In the genomic region with DNA sequence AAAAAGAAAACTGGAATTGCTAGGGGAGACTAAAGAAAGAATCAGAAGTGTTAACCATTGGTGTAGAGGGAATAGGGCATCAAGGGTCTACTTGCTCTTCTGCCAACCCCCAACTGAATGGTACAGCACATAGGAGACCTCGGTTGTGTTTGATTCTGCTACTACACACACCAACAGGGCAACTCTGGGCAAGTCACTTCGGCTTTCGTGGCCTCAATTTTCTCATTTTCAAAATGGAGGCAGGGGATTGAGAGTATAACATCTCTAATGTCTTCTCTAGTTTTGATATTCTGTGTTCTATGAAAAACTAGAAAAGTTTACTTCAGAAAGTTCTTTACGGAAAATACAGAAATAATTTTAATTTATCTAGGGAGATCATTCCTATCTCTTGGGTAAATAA, we compare ENCODE assay signal across 14 cellular contexts.
A peak's percentile ranks its signal among the peaks of the same experiment; 100 is the strongest.
DNase-seq lines count a peak whose midpoint lies in the region; ATAC-seq, FAIRE-seq and TF ChIP-seq lines count a peak whose summit lies in the region.
"Had no signal": no experiment of that assay in that cellular context is flagged by ENCODE, and none has a peak within 500 bp of the region (broad histone marks: within the 10 kb centered on the region; RNA-seq: fewer than 3 reads in every experiment).

No MANE protein-coding gene starts in this region.

- no peak for DNase-seq in A549 (ENCODE audit: low read depth in 1 of 2, low spot score in 1 of 2)
- no peak for DNase-seq in SJCRH30
- DNase-seq in hepatocyte (ENCODE audit: low spot score), result no peak
- DNase-seq in gastrocnemius medialis, result no peak
- no peak for DNase-seq in effector memory CD8-positive, alpha-beta T cell
- no peak for DNase-seq in activated T-cell treated with anti-CD3 and anti-CD28 coated beads, Interleukin-2, amount 50 U/mL, for 24 hours
- DNase-seq in CD8-positive, alpha-beta memory T cell, result no peak
- DNase-seq: Caco-2; SIG-M5; stimulated activated CD4-positive, alpha-beta T cell treated with anti-CD3 and anti-CD28 coated beads, Interleukin-2, amount 100 ng/mL, for 24 hours; stimulated activated CD8-positive, alpha-beta memory T cell treated with anti-CD3 and anti-CD28 coated beads, Interleukin-4, amount 100 ng/mL, for 48 hours had no signal

- no peak overlapping the region for H2AFZ ChIP-seq in hepatocyte

- no peaks in the 10 kb centered on the region for H3K9me2 ChIP-seq in hepatocyte (replicated peaks; ENCODE audit: insufficient read depth)

- CTCF ChIA-PET in A549 (lab: Yijun Ruan, JAX), result interaction anchor here (0.8 to 10.8 kb wide), 8 partner anchors 13 to 161 kb away, joined by 3 to 87 read pairs (median 4); a partner anchor contains a TSS
- CTCF ChIA-PET in CD8-positive, alpha-beta memory T cell (lab: Charles Lee), result no interaction called here

- FAIRE-seq in A549 (lab: Jason Lieb, UNC), result no peak

- H3K27ac Mint-ChIP-seq in effector memory CD8-positive, alpha-beta T cell, result peak overlapping the region in 1 of 2 donors; percentile 53
- no peak overlapping the region for H3K27ac Mint-ChIP-seq in activated T-cell treated with anti-CD3 and anti-CD28 coated beads, Interleukin-2, amount 50 U/mL, for 24 hours
- no peak overlapping the region for H3K27ac Mint-ChIP-seq in CD8-positive, alpha-beta memory T cell
- H3K27ac Mint-ChIP-seq: activated T-helper 2 cell treated with anti-CD3 and anti-CD28 coated beads, Interferon-gamma antibody, Interleukin-2, Interleukin-4, amounts not matched to agents 10 μg/mL and 5 μg/mL and 100 μg/mL, durations not matched to agents 14 hours and 24 hours and 36 hours; mesothelial cell of epicardium had no signal

- POLR2A ChIA-PET in A549 (lab: Yijun Ruan, JAX), result interaction anchor here (1.2 to 1.8 kb wide), 3 partner anchors 64 to 122 kb away, joined by 6 to 11 read pairs (median 9); a partner anchor contains a TSS
- POLR2A ChIA-PET in CD8-positive, alpha-beta memory T cell (lab: Charles Lee), result no interaction called here

- H3K27me3 ChIP-seq in SJCRH30 (no peaks in the 10 kb centered on the region), hepatocyte (no peaks in the 10 kb centered on the region), gastrocnemius medialis (no peaks in the 10 kb centered on the region)
- no peaks in the 10 kb centered on the region for H3K27me3 ChIP-seq in CD8-positive, alpha-beta memory T cell (ENCODE audit: insufficient read depth, low read length, poor library complexity, severe bottlenecking)

- no peak for TF ChIP-seq RAD21 in A549 (conservative IDR thresholded peaks at IDR 0.05 in 1 of 2, IDR thresholded peaks at IDR 0.05 in 1 of 2)

- H3K4me1 ChIP-seq in A549 (peaks cover 73% of the 10 kb centered on the region), SJCRH30 (peaks cover 58% of the 10 kb centered on the region), hepatocyte (ENCODE audit: insufficient read depth) (peaks cover 35% of the 10 kb centered on the region), gastrocnemius medialis (peaks cover 23 to 32% of the 10 kb centered on the region in 2 donors)
- no peaks in the 10 kb centered on the region for H3K4me1 ChIP-seq in CD8-positive, alpha-beta memory T cell (ENCODE audit: insufficient read depth, low read length)

- no peaks in the 10 kb centered on the region for H3K36me3 Mint-ChIP-seq in effector memory CD8-positive, alpha-beta T cell (ENCODE audit: insufficient read depth)
- peaks cover 4% of the 10 kb centered on the region for H3K36me3 Mint-ChIP-seq in activated T-cell treated with anti-CD3 and anti-CD28 coated beads, Interleukin-2, amount 50 U/mL, for 24 hours (ENCODE audit: low read depth)
- peaks cover 0 to 26% (median 16%) of the 10 kb centered on the region in 3 donors for H3K36me3 Mint-ChIP-seq in CD8-positive, alpha-beta memory T cell
- H3K36me3 Mint-ChIP-seq: mesothelial cell of epicardium had no signal

- H3K9me3 ChIP-seq in A549 (no peaks in the 10 kb centered on the region), SJCRH30 (replicated peaks) (0 out of 2 replicates have a peak, but pooled peaks cover 2% of the 10 kb centered on the region), hepatocyte (ENCODE audit: low read depth) (no peaks in the 10 kb centered on the region), gastrocnemius medialis (no peaks in the 10 kb centered on the region)
- no peaks in the 10 kb centered on the region for H3K9me3 ChIP-seq in CD8-positive, alpha-beta memory T cell (ENCODE audit: low read length)
- H3K9me3 ChIP-seq: Caco-2 had no signal

- H3K27ac ChIP-seq in A549 (peak overlapping the region; percentile 76 to 90), SJCRH30 (peak overlapping the region; percentile 90), hepatocyte (peak overlapping the region; percentile 56), gastrocnemius medialis (peak overlapping the region; percentile 52 to 65 (median 62))
- H3K27ac ChIP-seq in CD8-positive, alpha-beta memory T cell (ENCODE audit: low read depth, low read length), result no peak overlapping the region

- intact Hi-C loops in gastrocnemius medialis (cut with DNase I; ENCODE audit: low total_unique reads), result loop anchor here (5.0 kb wide), 1 partner anchor 124 kb away; no protein-coding TSS in a partner anchor

- TF ChIP-seq POLR2A in A549 (IDR thresholded peaks at IDR 0.05; ENCODE audit: low read length) (no peak), gastrocnemius medialis (IDR thresholded peaks at IDR 0.05) (no peak)

- WGBS in A549 (ENCODE audit: missing lambda C conversion rate), result 69% methylated on average over 4 of the region's 4 CpGs
- WGBS in hepatocyte (ENCODE audit: low lambda C conversion rate, missing lambda C conversion rate), result 96% methylated on average over 4 of the region's 4 CpGs

- peaks cover 9 to 13% of the 10 kb centered on the region in 2 donors for H3K4me1 Mint-ChIP-seq in effector memory CD8-positive, alpha-beta T cell (ENCODE audit: low read depth in 2 of 2)
- H3K4me1 Mint-ChIP-seq in activated T-cell treated with anti-CD3 and anti-CD28 coated beads, Interleukin-2, amount 50 U/mL, for 24 hours (ENCODE audit: low read depth), result peaks cover 25% of the 10 kb centered on the region
- peaks cover 7 to 11% (median 9%) of the 10 kb centered on the region in 3 donors for H3K4me1 Mint-ChIP-seq in CD8-positive, alpha-beta memory T cell

- in situ Hi-C loops in gastrocnemius medialis (cut with MboI; ENCODE audit: low sequenced_read_pairs in 4 of 4), result no loop called here

- TF ChIP-seq CTCF in A549 (IDR thresholded peaks at IDR 0.05), result no peak
- TF ChIP-seq CTCF in hepatocyte (IDR thresholded peaks at IDR 0.05; ENCODE audit: poor library complexity), result no peak
- no peak for TF ChIP-seq CTCF in gastrocnemius medialis (IDR thresholded peaks at IDR 0.05 in 4 of 5, conservative IDR thresholded peaks at IDR 0.05 in 1 of 5)

- no peak overlapping the region for H3K4me3 ChIP-seq in A549
- no peak overlapping the region for H3K4me3 ChIP-seq in SJCRH30
- no peak overlapping the region for H3K4me3 ChIP-seq in hepatocyte
- no peak overlapping the region for H3K4me3 ChIP-seq in gastrocnemius medialis
- H3K4me3 ChIP-seq in CD8-positive, alpha-beta memory T cell (ENCODE audit: low read length), result no peak overlapping the region

- H3K36me3 ChIP-seq in SJCRH30 (no peaks in the 10 kb centered on the region), hepatocyte (replicated peaks; ENCODE audit: insufficient read depth, low read depth) (no peaks in the 10 kb centered on the region), gastrocnemius medialis (no peaks in the 10 kb centered on the region)
- no peaks in the 10 kb centered on the region for H3K36me3 ChIP-seq in CD8-positive, alpha-beta memory T cell (ENCODE audit: insufficient read depth, low read length)

- peaks cover 26% of the 10 kb centered on the region for H3K79me2 ChIP-seq in hepatocyte

- H3K4me2 ChIP-seq in A549 (peak overlapping the region; percentile 84), hepatocyte (no peak overlapping the region)

- no peaks in the 10 kb centered on the region for H4K20me1 ChIP-seq in hepatocyte (ENCODE audit: insufficient read depth, poor library complexity, severe bottlenecking)

- H3K9me3 Mint-ChIP-seq in effector memory CD8-positive, alpha-beta T cell, result no peaks in the 10 kb centered on the region
- no peaks in the 10 kb centered on the region for H3K9me3 Mint-ChIP-seq in activated T-cell treated with anti-CD3 and anti-CD28 coated beads, Interleukin-2, amount 50 U/mL, for 24 hours
- H3K9me3 Mint-ChIP-seq in CD8-positive, alpha-beta memory T cell, result peaks cover 0 to 4% (median 0%) of the 10 kb centered on the region in 5 donors
- H3K9me3 Mint-ChIP-seq: activated T-helper 2 cell treated with anti-CD3 and anti-CD28 coated beads, Interferon-gamma antibody, Interleukin-2, Interleukin-4, amounts not matched to agents 10 μg/mL and 5 μg/mL and 100 μg/mL, durations not matched to agents 14 hours and 24 hours and 36 hours; mesothelial cell of epicardium had no signal

- TF ChIP-seq EP300 in A549 (IDR thresholded peaks at IDR 0.05), result no peak

- no peaks in the 10 kb centered on the region for H3K27me3 Mint-ChIP-seq in effector memory CD8-positive, alpha-beta T cell
- H3K27me3 Mint-ChIP-seq in activated T-cell treated with anti-CD3 and anti-CD28 coated beads, Interleukin-2, amount 50 U/mL, for 24 hours, result no peaks in the 10 kb centered on the region
- peaks cover 0 to 4% of the 10 kb centered on the region in 2 donors for H3K27me3 Mint-ChIP-seq in CD8-positive, alpha-beta memory T cell

- no peak overlapping the region for H3K4me3 Mint-ChIP-seq in effector memory CD8-positive, alpha-beta T cell
- H3K4me3 Mint-ChIP-seq in activated T-cell treated with anti-CD3 and anti-CD28 coated beads, Interleukin-2, amount 50 U/mL, for 24 hours, result no peak overlapping the region
- no peak overlapping the region for H3K4me3 Mint-ChIP-seq in CD8-positive, alpha-beta memory T cell
- H3K4me3 Mint-ChIP-seq: mesothelial cell of epicardium had no signal

- ATAC-seq in A549 (no peak), gastrocnemius medialis (no peak), HG02763 (IDR thresholded peaks at IDR 0.05; ENCODE audit: unreplicated experiment) (no peak)
- ATAC-seq in effector memory CD8-positive, alpha-beta T cell (replicated peaks), result no peak

TF ChIP-seq in A549, 52 proteins besides CTCF, POLR2A, EP300 and RAD21:
- TF ChIP-seq, protein P1, sequence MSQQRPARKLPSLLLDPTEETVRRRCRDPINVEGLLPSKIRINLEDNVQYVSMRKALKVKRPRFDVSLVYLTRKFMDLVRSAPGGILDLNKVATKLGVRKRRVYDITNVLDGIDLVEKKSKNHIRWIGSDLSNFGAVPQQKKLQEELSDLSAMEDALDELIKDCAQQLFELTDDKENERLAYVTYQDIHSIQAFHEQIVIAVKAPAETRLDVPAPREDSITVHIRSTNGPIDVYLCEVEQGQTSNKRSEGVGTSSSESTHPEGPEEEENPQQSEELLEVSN (IDR thresholded peaks at IDR 0.05; ENCODE audit: borderline replicate concordance, low read depth), result no peak
- TF ChIP-seq MAZ (IDR thresholded peaks at IDR 0.05; ENCODE audit: borderline replicate concordance, low read depth, low read length) (no peak), CBX8 (IDR thresholded peaks at IDR 0.05) (no peak), ZSCAN20 (CRISPR knock-in tag; IDR thresholded peaks at IDR 0.05) (no peak)
